8 cellular contexts compared by ENCODE assay signal in genomic region chr11:6603287-6604080, GRCh38. TPM values are rescaled to one million over a fixed set of nuclear protein-coding genes. Genes with fewer than 3 reads are reported as not detected.
A peak's percentile ranks its signal among the peaks of the same experiment; 100 is the strongest.
DNase-seq lines count a peak whose midpoint lies in the region; ATAC-seq, FAIRE-seq and TF ChIP-seq lines count a peak whose summit lies in the region.

Gene ILK (plus strand): TSS chr11:6603774. CDS start chr11:6604272, 498 bp downstream.
Gene RRP8 (minus strand): TSS chr11:6603616. CDS start chr11:6603502, 114 bp downstream.

- no peak for FAIRE-seq in keratinocyte (lab: Jason Lieb, UNC)

- H3K4me3 ChIP-seq in AG09309 (ENCODE audit: control insufficient read depth, low read depth, low read length) (peak within 1 kb of the TSS; percentile 88), keratinocyte (ENCODE audit: control insufficient read depth in 2 of 3, extremely low read depth in 1 of 3, insufficient read depth in 2 of 3, low read depth in 1 of 3, low read length in 3 of 3) (peak within 1 kb of the TSS; percentile 79 to 98 (median 97))

- H3K79me2 ChIP-seq in keratinocyte (ENCODE audit: control insufficient read depth, insufficient read depth, low read length) = peaks cover 85% of the 10 kb centered on the region

- H3K9me3 ChIP-seq in keratinocyte (ENCODE audit: control insufficient read depth, low read depth, low read length) = no peaks in the 10 kb centered on the region

- H3K9me1 ChIP-seq in keratinocyte (ENCODE audit: control insufficient read depth, extremely low read depth, insufficient read depth, low read length) = peaks cover 3% of the 10 kb centered on the region

- no peaks in the 10 kb centered on the region for H3K27me3 ChIP-seq in keratinocyte (ENCODE audit: control insufficient read depth, extremely low read depth, insufficient read depth, low read length)

- DNase-seq in AG09309 (ENCODE audit: low read depth) (peak; percentile 34), NCI-H2227 treated with DMSO at 0.1 percent for 48 hours (lab: John Stamatoyannopoulos, UW) (peak; percentile 94), keratinocyte (ENCODE audit: low read depth, low spot score) (peak; percentile 13)
- DNase-seq in activated CD4-positive, CD25-positive, alpha-beta regulatory T cell treated with anti-CD3 and anti-CD28 coated beads, Interleukin-2, amount 50 U/mL, for 16 hours (ENCODE audit: low read depth, low spot score) = peak; percentile 72
- peak; percentile 67 to 79 for DNase-seq in central memory CD8-positive, alpha-beta T cell (ENCODE audit: low spot score in 2 of 2)
- peak; percentile 74 to 83 (median 81) for DNase-seq in stimulated activated CD4-positive, alpha-beta T cell treated with anti-CD3 and anti-CD28 coated beads, Interleukin-12 subunit alpha, Interleukin-12 subunit beta, amount 100 ng/mL, for 48 hours (ENCODE audit: low read depth in 2 of 3, low spot score in 1 of 3)

- peak; percentile 76 for ATAC-seq in HG03159 (IDR thresholded peaks at IDR 0.05; ENCODE audit: unreplicated experiment)
- ATAC-seq in central memory CD8-positive, alpha-beta T cell (replicated peaks; ENCODE audit: extremely low read depth, poor library complexity, severe bottlenecking) = peak; percentile 81

- in situ Hi-C loops in GM18951 (cut with MboI; ENCODE audit: low sequenced_read_pairs, unreplicated experiment) = loop anchor here (5.0 kb wide), 1 partner anchor 74 kb away; no protein-coding TSS in a partner anchor

- TF ChIP-seq POLR2A in GM18951 (IDR thresholded peaks at IDR 0.05; ENCODE audit: extremely low read depth, insufficient read depth, insufficient read length) = peak; percentile 77

- H3K27me3 Mint-ChIP-seq in central memory CD8-positive, alpha-beta T cell = no peaks in the 10 kb centered on the region

- H3K36me3 ChIP-seq in keratinocyte (ENCODE audit: control insufficient read depth in 2 of 2, extremely low read depth in 1 of 2, insufficient read depth in 2 of 2, low read length in 2 of 2) = peaks cover 27 to 40% of the 10 kb centered on the region in 2 experiments

- H3K4me3 Mint-ChIP-seq in central memory CD8-positive, alpha-beta T cell = no peak within 1 kb of the TSS

- no peak within 1 kb of the TSS for H3K27ac Mint-ChIP-seq in central memory CD8-positive, alpha-beta T cell (ENCODE audit: low read depth)

- dilution Hi-C loops in keratinocyte (cut with MboI; ENCODE audit: extremely low pct_ligation_motif_present, low sequenced_read_pairs) = no loop called here

- H3K9me3 Mint-ChIP-seq in central memory CD8-positive, alpha-beta T cell = no peaks in the 10 kb centered on the region

- H3K27ac ChIP-seq in keratinocyte (ENCODE audit: control insufficient read depth, insufficient read depth, low read length) = peak within 1 kb of the TSS; percentile 88

- TF ChIP-seq CTCF in AG09309 (IDR thresholded peaks at IDR 0.05; ENCODE audit: control insufficient read depth, insufficient read depth, low read depth, low read length, missing control alignments) (peak; percentile 29), keratinocyte (optimal IDR thresholded peaks at IDR 0.05 in 1 of 3, IDR thresholded peaks at IDR 0.05 in 1 of 3, conservative IDR thresholded peaks at IDR 0.05 in 1 of 3; ENCODE audit: extremely low read depth in 1 of 3, insufficient read depth in 2 of 3, low read length in 3 of 3) (peak in 1 of 3 experiments; percentile 28)

- H2AFZ ChIP-seq in keratinocyte (ENCODE audit: control insufficient read depth, low read length) = peak within 1 kb of the TSS; percentile 94

- H3K4me1 ChIP-seq in keratinocyte (ENCODE audit: control insufficient read depth, extremely low read depth, insufficient read depth, low read length) = peaks cover 41% of the 10 kb centered on the region

- peaks cover 27% of the 10 kb centered on the region for H3K4me1 Mint-ChIP-seq in central memory CD8-positive, alpha-beta T cell

- no peaks in the 10 kb centered on the region for H4K20me1 ChIP-seq in keratinocyte (ENCODE audit: control insufficient read depth, extremely low read depth, insufficient read depth, low read length)

- peak within 1 kb of the TSS; percentile 99 for H3K4me2 ChIP-seq in keratinocyte (ENCODE audit: control insufficient read depth, extremely low read depth, insufficient read depth, low read depth, low read length)

- H3K36me3 Mint-ChIP-seq in central memory CD8-positive, alpha-beta T cell (ENCODE audit: insufficient read depth) = peaks cover 17% of the 10 kb centered on the region

- H3K9ac ChIP-seq in keratinocyte (ENCODE audit: control insufficient read depth, extremely low read depth, insufficient read depth, low read length) = peak within 1 kb of the TSS; percentile 94

RNA-seq across cellular contexts. Expression of gene ILK, which starts in this region (rescaled TPM):
- polyA plus RNA-seq in keratinocyte = 103 to 164 TPM (median 117 TPM) in 3 replicates
- polyA plus RNA-seq in keratinocyte (2011; ENCODE audit: low read depth) = 54.4 TPM
- polyA plus RNA-seq in keratinocyte (2011; cell fraction: cytosol; rRNA removed) = 116 and 118 TPM in 2 replicates
- polyA plus RNA-seq in keratinocyte (2011; cell fraction: nucleus; rRNA removed) = 151 and 152 TPM in 2 replicates
- polyA plus RNA-seq in keratinocyte (2012; ENCODE audit: low replicate concordance) = 59.5 and 111 TPM in 2 replicates
- 108 to 148 TPM (median 113 TPM) in 3 replicates for polyA minus RNA-seq in keratinocyte
- polyA minus RNA-seq in keratinocyte (2011; cell fraction: cytosol; rRNA and poly(A)+ RNA removed) = 79.0 TPM
- polyA minus RNA-seq in keratinocyte (2011; cell fraction: nucleus; rRNA and poly(A)+ RNA removed) = 29.1 and 48.5 TPM in 2 replicates

RNA-seq across cellular contexts. Expression of gene RRP8, which starts in this region (rescaled TPM):
- polyA plus RNA-seq in keratinocyte = 12.1 to 15.9 TPM (median 15.0 TPM) in 3 replicates
- 21.4 TPM for polyA plus RNA-seq in keratinocyte (2011; ENCODE audit: low read depth)
- polyA plus RNA-seq in keratinocyte (2011; cell fraction: cytosol; rRNA removed) = 9.7 and 12.3 TPM in 2 replicates
- 12.9 and 15.8 TPM in 2 replicates for polyA plus RNA-seq in keratinocyte (2011; cell fraction: nucleus; rRNA removed)
- polyA plus RNA-seq in keratinocyte (2012; ENCODE audit: low replicate concordance) = 15.2 and 18.7 TPM in 2 replicates
- polyA minus RNA-seq in keratinocyte = 5.9 to 6.7 TPM (median 6.3 TPM) in 3 replicates
- 5.0 TPM for polyA minus RNA-seq in keratinocyte (2011; cell fraction: cytosol; rRNA and poly(A)+ RNA removed)
- polyA minus RNA-seq in keratinocyte (2011; cell fraction: nucleus; rRNA and poly(A)+ RNA removed) = 5.1 and 6.6 TPM in 2 replicates

Comparison
In these comparisons a context has a peak if more than half of its experiments do, and no peak if none do; other contexts are left out.
1. Peak in every context shown above with its lines: DNase-seq, ATAC-seq, H3K4me3 ChIP-seq and H3K27ac ChIP-seq.
2. DNase-seq: peak in every context shown above with its lines; median percentile 94 in NCI-H2227 treated with DMSO at 0.1 percent for 48 hours; 81 in stimulated activated CD4-positive, alpha-beta T cell treated with anti-CD3 and anti-CD28 coated beads, Interleukin-12 subunit alpha, Interleukin-12 subunit beta, amount 100 ng/mL, for 48 hours; 73 in central memory CD8-positive, alpha-beta T cell; 72 in activated CD4-positive, CD25-positive, alpha-beta regulatory T cell treated with anti-CD3 and anti-CD28 coated beads, Interleukin-2, amount 50 U/mL, for 16 hours; 34 in AG09309; 13 in keratinocyte.